Comparison of ENCODE assay signal across 28 cellular contexts in genomic region chr2:80168037-80168436, GRCh38.
"Had no signal": no experiment of that assay in that cellular context is flagged by ENCODE, and none has a peak within 500 bp of the region (broad histone marks: within the 10 kb centered on the region; RNA-seq: fewer than 3 reads in every experiment).

No MANE protein-coding gene starts in this region.

- H3K27me3 ChIP-seq: ascending aorta, cardiac muscle cell had no signal

- H3K27ac ChIP-seq: ascending aorta, cardiac muscle cell, VCaP had no signal

- ATAC-seq: activated CD8-positive, alpha-beta memory T cell treated with anti-CD3 and anti-CD28 coated beads, Interleukin-2, amount 10 ng/mL, durations not matched to agents 7 days and 5 days; activated CD8-positive, alpha-beta T cell treated with anti-CD3 and anti-CD28 coated beads for 36 hours; activated naive CD8-positive, alpha-beta T cell treated with anti-CD3 and anti-CD28 coated beads, Interleukin-2, amount 50 U/mL, for 24 hours had no signal

- H3K4me1 ChIP-seq: ascending aorta had no signal

- H3K9me3 ChIP-seq: ascending aorta had no signal

- H3K36me3 ChIP-seq: ascending aorta, cardiac muscle cell had no signal

- H3K4me3 ChIP-seq: ascending aorta, cardiac muscle cell had no signal

- DNase-seq: activated B cell treated with CpG ODN at 0.5 μM for 24 hours; activated CD4-positive, alpha-beta memory T cell treated with anti-CD3 and anti-CD28 coated beads for 36 hours; activated CD4-positive, alpha-beta T cell treated with anti-CD3 and anti-CD28 coated beads for 4 hours; activated CD4-positive, alpha-beta T cell treated with anti-CD3 and anti-CD28 coated beads, Interleukin-2, amount 10 ng/mL, durations not matched to agents 24 days and 14 days; activated CD4-positive, alpha-beta T cell treated with anti-CD3 and anti-CD28 coated beads, Interleukin-2, amount 50 U/mL, for 1 hour; activated CD4-positive, alpha-beta T cell treated with anti-CD3 and anti-CD28 coated beads, Interleukin-2, amount 50 U/mL, for 4 hours; activated CD4-positive, CD25-positive, alpha-beta regulatory T cell treated with anti-CD3 and anti-CD28 coated beads, Interleukin-2, amount 50 U/mL, for 72 hours; activated CD8-positive, alpha-beta memory T cell treated with anti-CD3 and anti-CD28 coated beads, Interleukin-2, amount 10 ng/mL, durations not matched to agents 7 days and 5 days; activated CD8-positive, alpha-beta memory T cell treated with anti-CD3 and anti-CD28 coated beads, Interleukin-2, amount 50 U/mL, for 48 hours; activated CD8-positive, alpha-beta T cell treated with anti-CD3 and anti-CD28 coated beads for 36 hours; activated effector memory CD4-positive, alpha-beta T cell treated with Interleukin-2 at 50 U/mL for 16 hours; activated gamma-delta T cell; activated naive CD4-positive, alpha-beta T cell treated with anti-CD3 and anti-CD28 coated beads, Interleukin-2, amount 10 ng/mL, durations not matched to agents 7 days and 5 days; activated naive CD4-positive, alpha-beta T cell treated with Interleukin-2 at 50 U/mL for 16 hours; activated naive CD8-positive, alpha-beta T cell treated with anti-CD3 and anti-CD28 coated beads, Interleukin-2, amount 10 ng/mL, durations not matched to agents 7 days and 5 days; activated naive CD8-positive, alpha-beta T cell treated with anti-CD3 and anti-CD28 coated beads, Interleukin-2, amount 50 U/mL, for 24 hours; activated T-cell treated with anti-CD3 and anti-CD28 coated beads, Interleukin-2, amount 50 U/mL, for 24 hours; activated T-cell treated with anti-CD3 and anti-CD28 coated beads, Interleukin-2, amount 50 U/mL, for 48 hours; amygdala; anterior cingulate cortex; caudate nucleus; cerebellar nuclear complex; T-helper 1 cell; T-helper 2 cell; T-helper 9 cell had no signal
